ENCODE assay signal across 14 cellular contexts in the genomic region with DNA sequence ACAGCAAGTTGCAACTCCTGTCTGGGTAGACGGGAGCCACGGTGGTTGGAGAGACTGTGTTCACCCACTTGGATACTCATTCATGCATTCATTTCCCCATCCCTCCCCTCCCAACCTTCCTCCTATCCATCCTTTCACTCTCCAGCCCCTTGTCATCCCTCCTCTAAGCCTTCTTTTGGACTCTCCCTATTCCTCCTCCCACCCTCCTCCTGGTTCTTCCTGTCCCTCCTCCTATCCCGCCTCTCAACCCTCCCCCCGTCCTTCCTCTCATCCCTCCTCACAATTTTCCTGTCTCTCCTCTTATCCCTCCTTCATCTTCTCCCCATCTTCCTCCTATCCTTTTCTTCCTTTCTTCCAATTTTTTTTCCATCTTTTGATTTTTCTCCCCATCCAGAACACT.
A peak's percentile ranks its signal among the peaks of the same experiment; 100 is the strongest.
DNase-seq lines count a peak whose midpoint lies in the region; ATAC-seq and TF ChIP-seq lines count a peak whose summit lies in the region.
"Had no signal": no experiment of that assay in that cellular context is flagged by ENCODE, and none has a peak within 500 bp of the region (broad histone marks: within the 10 kb centered on the region; RNA-seq: fewer than 3 reads in every experiment).

No MANE protein-coding gene starts in this region.

- peaks cover 2% of the 10 kb centered on the region for H3K27me3 Mint-ChIP-seq in activated naive CD4-positive, alpha-beta T cell treated with anti-CD3 and anti-CD28 coated beads, Interleukin-2, amount 50 U/mL, for 24 hours
- no peaks in the 10 kb centered on the region for H3K27me3 Mint-ChIP-seq in activated T-helper 17 cell treated with anti-CD3 and anti-CD28 coated beads, Interleukin-2, amount 50 U/mL, for 72 hours
- H3K27me3 Mint-ChIP-seq: CD4-positive, alpha-beta T cell had no signal

- ATAC-seq in activated T-helper 17 cell treated with anti-CD3 and anti-CD28 coated beads, Interleukin-2, amount 50 U/mL, for 72 hours (replicated peaks), result no peak
- no peak for ATAC-seq in lower lobe of right lung
- ATAC-seq: GM12878 had no signal

- H3K9ac ChIP-seq in MM.1S (ENCODE audit: low read length), result no peak overlapping the region

- no peak for DNase-seq in activated naive CD4-positive, alpha-beta T cell (lab: John Stamatoyannopoulos, UW)
- DNase-seq in lower lobe of right lung, result peak; percentile 30
- no peak for DNase-seq in cerebellum (ENCODE audit: low spot score)
- no peak for DNase-seq in NCI-H2081 treated with DMSO at 0.1 percent for 48 hours (lab: John Stamatoyannopoulos, UW)
- no peak for DNase-seq in MM.1S
- DNase-seq: ACHN; C1 segment of cervical spinal cord; Calu3; CD4-positive, alpha-beta T cell; DMS 273 treated with DMSO at 0.1 percent for 48 hours; HCEC 1CT had no signal

- no peaks in the 10 kb centered on the region for H3F3A ChIP-seq in MM.1S (ENCODE audit: insufficient read depth, low read length)

- peak overlapping the region; percentile 9 for H3K27ac Mint-ChIP-seq in activated naive CD4-positive, alpha-beta T cell treated with anti-CD3 and anti-CD28 coated beads, Interleukin-2, amount 50 U/mL, for 24 hours
- H3K27ac Mint-ChIP-seq in activated T-helper 17 cell treated with anti-CD3 and anti-CD28 coated beads, Interleukin-2, amount 50 U/mL, for 72 hours, result peak overlapping the region; percentile 7
- H3K27ac Mint-ChIP-seq: CD4-positive, alpha-beta T cell had no signal

- H3K4me2 ChIP-seq in MM.1S (ENCODE audit: low read depth, low read length), result no peak overlapping the region

- H3K9me2 ChIP-seq in MM.1S (replicated peaks; ENCODE audit: insufficient read depth, low read length), result no peaks in the 10 kb centered on the region

- no peaks in the 10 kb centered on the region for H3K36me3 Mint-ChIP-seq in activated naive CD4-positive, alpha-beta T cell treated with anti-CD3 and anti-CD28 coated beads, Interleukin-2, amount 50 U/mL, for 24 hours
- no peaks in the 10 kb centered on the region for H3K36me3 Mint-ChIP-seq in activated T-helper 17 cell treated with anti-CD3 and anti-CD28 coated beads, Interleukin-2, amount 50 U/mL, for 72 hours (ENCODE audit: low read depth)

- H3K27ac ChIP-seq in lower lobe of right lung (no peak overlapping the region), MM.1S (ENCODE audit: low read length) (no peak overlapping the region)

- H3K79me2 ChIP-seq in MM.1S (ENCODE audit: low read length), result no peaks in the 10 kb centered on the region

- H3K4me1 Mint-ChIP-seq in activated naive CD4-positive, alpha-beta T cell treated with anti-CD3 and anti-CD28 coated beads, Interleukin-2, amount 50 U/mL, for 24 hours, result peaks cover 20% of the 10 kb centered on the region
- peaks cover 15% of the 10 kb centered on the region for H3K4me1 Mint-ChIP-seq in activated T-helper 17 cell treated with anti-CD3 and anti-CD28 coated beads, Interleukin-2, amount 50 U/mL, for 72 hours

- H3K4me3 ChIP-seq in lower lobe of right lung, result no peak overlapping the region
- H3K4me3 ChIP-seq in MM.1S (ENCODE audit: low read length), result no peak overlapping the region
- H3K4me3 ChIP-seq: GM12878 had no signal

- H3K27me3 ChIP-seq in lower lobe of right lung (ENCODE audit: low read depth) (no peaks in the 10 kb centered on the region), MM.1S (replicated peaks; ENCODE audit: insufficient read depth, low read length) (0 out of 2 replicates have a peak, but pooled peaks cover 3% of the 10 kb centered on the region)

- H3K9me3 ChIP-seq in lower lobe of right lung (no peaks in the 10 kb centered on the region), MM.1S (replicated peaks; ENCODE audit: insufficient read depth, low read length) (no peaks in the 10 kb centered on the region)

- H3K36me3 ChIP-seq in lower lobe of right lung, result no peaks in the 10 kb centered on the region
- no peaks in the 10 kb centered on the region for H3K36me3 ChIP-seq in MM.1S (replicated peaks; ENCODE audit: insufficient read depth, low read length)

- H3K9me3 Mint-ChIP-seq in activated naive CD4-positive, alpha-beta T cell treated with anti-CD3 and anti-CD28 coated beads, Interleukin-2, amount 50 U/mL, for 24 hours, result no peaks in the 10 kb centered on the region
- H3K9me3 Mint-ChIP-seq in activated T-helper 17 cell treated with anti-CD3 and anti-CD28 coated beads, Interleukin-2, amount 50 U/mL, for 72 hours, result no peaks in the 10 kb centered on the region
- H3K9me3 Mint-ChIP-seq: CD4-positive, alpha-beta T cell had no signal

- no peak overlapping the region for H2AFZ ChIP-seq in MM.1S (ENCODE audit: low read length)

- no peak overlapping the region for H3K4me3 Mint-ChIP-seq in activated naive CD4-positive, alpha-beta T cell treated with anti-CD3 and anti-CD28 coated beads, Interleukin-2, amount 50 U/mL, for 24 hours
- no peak overlapping the region for H3K4me3 Mint-ChIP-seq in activated T-helper 17 cell treated with anti-CD3 and anti-CD28 coated beads, Interleukin-2, amount 50 U/mL, for 72 hours
- H3K4me3 Mint-ChIP-seq: CD4-positive, alpha-beta T cell had no signal

- no peak for TF ChIP-seq CTCF in lower lobe of right lung (IDR thresholded peaks at IDR 0.05)
- no peak for TF ChIP-seq CTCF in MM.1S (IDR thresholded peaks at IDR 0.05; ENCODE audit: low read length)

- intact Hi-C loops in lower lobe of right lung (cut with DNase I), result no loop called here

- H3K4me1 ChIP-seq in lower lobe of right lung, result peaks cover 13% of the 10 kb centered on the region
- no peaks in the 10 kb centered on the region for H3K4me1 ChIP-seq in MM.1S (ENCODE audit: low read length)

- no peaks in the 10 kb centered on the region for H4K20me1 ChIP-seq in MM.1S (ENCODE audit: insufficient read depth, low read length)
